18 cellular contexts compared by ENCODE assay signal in the genomic region with DNA sequence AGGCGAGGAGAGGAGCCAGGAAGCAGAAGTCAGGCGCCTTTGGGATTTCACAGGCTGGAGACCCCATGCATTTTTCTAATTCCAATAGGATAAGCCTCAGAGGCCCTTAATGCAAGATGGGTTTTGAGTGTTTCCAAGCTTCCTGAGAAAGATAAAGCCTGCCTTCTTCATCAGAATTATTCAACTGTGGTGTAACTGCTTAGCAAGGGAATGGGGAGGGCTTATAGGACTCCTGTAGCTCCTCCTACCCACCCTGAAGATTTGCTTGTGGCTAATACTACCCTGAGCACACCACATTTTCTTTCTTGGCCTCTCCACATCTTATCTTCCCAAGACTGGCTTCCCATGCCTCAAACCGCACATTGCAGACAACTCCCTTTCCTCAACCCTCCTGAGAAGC.
"Had no signal": no experiment of that assay in that cellular context is flagged by ENCODE, and none has a peak within 500 bp of the region (broad histone marks: within the 10 kb centered on the region; RNA-seq: fewer than 3 reads in every experiment).

No MANE protein-coding gene starts in this region.

- H3K36me3 ChIP-seq: adrenal gland, gastrocnemius medialis, heart right ventricle, sigmoid colon, thoracic aorta, uterus had no signal

- H3K4me1 ChIP-seq: adrenal gland, body of pancreas, gastrocnemius medialis, heart right ventricle, psoas muscle, sigmoid colon had no signal

- H3K27me3 ChIP-seq: adrenal gland, body of pancreas, sigmoid colon, uterus had no signal

- H3K27ac ChIP-seq: adrenal gland, body of pancreas, gastrocnemius medialis, heart right ventricle, psoas muscle, sigmoid colon, thoracic aorta, uterus had no signal

- H3K27ac Mint-ChIP-seq: natural killer cell; stimulated activated naive CD8-positive, alpha-beta T cell treated with anti-CD3 and anti-CD28 coated beads, Interleukin-15, amount 100 ng/mL, for 72 hours had no signal

- H3K9me3 Mint-ChIP-seq: stimulated activated naive CD8-positive, alpha-beta T cell treated with anti-CD3 and anti-CD28 coated beads, Interleukin-15, amount 100 ng/mL, for 72 hours had no signal

- DNase-seq: activated CD4-positive, CD25-positive, alpha-beta regulatory T cell; activated naive CD4-positive, alpha-beta T cell treated with anti-CD3 and anti-CD28 coated beads, Interleukin-2, amount 50 U/mL, for 16 hours; adrenal gland; body of pancreas; effector memory CD4-positive, alpha-beta T cell; gastrocnemius medialis; heart right ventricle; mucosa of descending colon; natural killer cell; psoas muscle; sigmoid colon; stimulated activated CD4-positive, alpha-beta T cell treated with anti-CD3 and anti-CD28 coated beads, Interleukin-2, amount 100 ng/mL, for 48 hours; stimulated activated naive CD8-positive, alpha-beta T cell treated with anti-CD3 and anti-CD28 coated beads, Interleukin-15, amount 100 ng/mL, for 72 hours; T-helper 1 cell; uterus had no signal

- ATAC-seq: body of pancreas; gastrocnemius medialis; heart right ventricle; mucosa of descending colon; natural killer cell; psoas muscle; stimulated activated naive CD8-positive, alpha-beta T cell treated with anti-CD3 and anti-CD28 coated beads, Interleukin-15, amount 100 ng/mL, for 72 hours had no signal

- H3K4me1 Mint-ChIP-seq: central memory CD8-positive, alpha-beta T cell; natural killer cell; stimulated activated naive CD8-positive, alpha-beta T cell treated with anti-CD3 and anti-CD28 coated beads, Interleukin-15, amount 100 ng/mL, for 72 hours had no signal

- H3K9me3 ChIP-seq: adrenal gland, body of pancreas, gastrocnemius medialis, heart right ventricle, mucosa of descending colon, psoas muscle, sigmoid colon, thoracic aorta, uterus had no signal

- H3K36me3 Mint-ChIP-seq: natural killer cell had no signal

- H3K4me3 Mint-ChIP-seq: central memory CD8-positive, alpha-beta T cell; natural killer cell; stimulated activated naive CD8-positive, alpha-beta T cell treated with anti-CD3 and anti-CD28 coated beads, Interleukin-15, amount 100 ng/mL, for 72 hours had no signal

- H3K4me3 ChIP-seq: adrenal gland, body of pancreas, gastrocnemius medialis, heart right ventricle, lung, mucosa of descending colon, psoas muscle, sigmoid colon, thoracic aorta, uterus had no signal
